ENCODE assay signal across 9 cellular contexts in the genomic region with DNA sequence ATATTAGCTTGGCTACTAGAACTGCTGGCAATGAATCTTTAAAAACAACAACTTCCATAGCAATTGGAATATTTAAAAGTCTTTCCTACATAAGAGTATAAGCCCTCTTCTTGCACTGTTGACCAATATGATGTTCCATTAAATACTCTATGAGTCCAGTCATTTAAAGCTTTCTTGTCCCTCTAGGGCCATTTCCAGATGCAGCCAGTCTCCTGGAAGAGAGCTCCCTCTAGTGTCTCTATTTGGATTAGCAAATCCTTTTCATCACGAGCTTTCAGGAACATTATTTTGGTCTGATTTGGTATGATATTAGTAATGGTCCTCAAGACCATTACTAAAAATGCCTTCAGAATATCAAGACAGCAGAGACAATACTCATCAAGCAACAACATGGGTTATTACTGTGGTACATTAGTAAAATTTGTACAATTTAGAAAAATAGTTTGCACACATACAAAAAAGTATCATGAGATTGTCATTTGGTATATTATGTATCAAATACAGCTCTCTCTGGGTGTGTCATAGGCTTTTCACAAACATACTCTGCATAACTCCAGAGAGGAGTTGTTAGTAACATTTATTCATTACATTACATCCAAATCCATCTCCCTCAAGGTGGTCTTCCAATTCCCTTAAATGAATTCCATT.
DNase-seq lines count a peak whose midpoint lies in the region; ATAC-seq, FAIRE-seq and TF ChIP-seq lines count a peak whose summit lies in the region.
"Had no signal": no experiment of that assay in that cellular context is flagged by ENCODE, and none has a peak within 500 bp of the region (broad histone marks: within the 10 kb centered on the region; RNA-seq: fewer than 3 reads in every experiment).

No MANE protein-coding gene starts in this region.

- in situ Hi-C loops in gastrocnemius medialis (cut with MboI; ENCODE audit: low sequenced_read_pairs in 4 of 4), result loop anchor here in 3 of 4 donors (10.0 to 25.0 kb wide), 3 partner anchors 150 to 357 kb away; a partner anchor contains a TSS

- FAIRE-seq in frontal cortex (lab: Jason Lieb, UNC), result peak; percentile 72

- no peaks in the 10 kb centered on the region for H3F3A ChIP-seq in SK-N-SH (replicated peaks; ENCODE audit: insufficient read depth)

- no peak overlapping the region; a peak in 1 of 4 replicates for H3K4me3 ChIP-seq in SK-N-SH (ENCODE audit: low read depth in 2 of 2, low read length in 1 of 2)
- no peak overlapping the region for H3K4me3 ChIP-seq in gastrocnemius medialis
- H3K4me3 ChIP-seq: BLaER1 treated with 17β-estradiol and CSF1 and Interleukin-3, amounts not matched to agents 10 nM and 100 nM had no signal

- H3K27ac ChIP-seq in SK-N-SH (ENCODE audit: low read depth in 2 of 2, low read length in 1 of 2), result peak overlapping the region in 1 of 2 experiments; percentile 34; a peak in 2 of 4 replicates
- H3K27ac ChIP-seq in gastrocnemius medialis, result no peak overlapping the region
- H3K27ac ChIP-seq: BLaER1 treated with 17β-estradiol and CSF1 and Interleukin-3, amounts not matched to agents 10 nM and 100 nM had no signal

- H3K9me3 ChIP-seq in SK-N-SH, result no peaks in the 10 kb centered on the region
- no peaks in the 10 kb centered on the region for H3K9me3 ChIP-seq in gastrocnemius medialis

- H3K27me3 ChIP-seq in SK-N-SH (ENCODE audit: insufficient read depth) (no peaks in the 10 kb centered on the region), gastrocnemius medialis (no peaks in the 10 kb centered on the region)
- H3K27me3 ChIP-seq: BLaER1 treated with 17β-estradiol and CSF1 and Interleukin-3, amounts not matched to agents 10 nM and 100 nM had no signal

- TF ChIP-seq POLR2A in gastrocnemius medialis (IDR thresholded peaks at IDR 0.05), result no peak

- no peak; a peak in 1 of 4 replicates for TF ChIP-seq EP300 in SK-N-SH (IDR thresholded peaks at IDR 0.05; ENCODE audit: borderline replicate concordance in 1 of 2, low read depth in 1 of 2, low read length in 1 of 2)

- POLR2A ChIA-PET in SK-N-SH (lab: Yijun Ruan, JAX), result no interaction called here

- intact Hi-C loops in gastrocnemius medialis (cut with DNase I; ENCODE audit: low total_unique reads), result loop anchor here (1.0 kb wide), 1 partner anchor 155 kb away; no protein-coding TSS in a partner anchor

- no peaks in the 10 kb centered on the region for H4K20me1 ChIP-seq in SK-N-SH (ENCODE audit: insufficient read depth)
- H4K20me1 ChIP-seq: BLaER1 treated with 17β-estradiol and CSF1 and Interleukin-3, amounts not matched to agents 10 nM and 100 nM had no signal

- no peak overlapping the region for H3K9ac ChIP-seq in SK-N-SH
- H3K9ac ChIP-seq: BLaER1 treated with 17β-estradiol and CSF1 and Interleukin-3, amounts not matched to agents 10 nM and 100 nM had no signal

- H3K36me3 ChIP-seq in SK-N-SH (replicated peaks in 1 of 2; ENCODE audit: control insufficient read depth in 1 of 2, insufficient read depth in 2 of 2, low read length in 1 of 2) (peaks cover 0 to 2% of the 10 kb centered on the region in 2 experiments), gastrocnemius medialis (peaks cover 0 to 6% of the 10 kb centered on the region in 2 donors)
- H3K36me3 ChIP-seq: BLaER1 treated with 17β-estradiol and CSF1 and Interleukin-3, amounts not matched to agents 10 nM and 100 nM had no signal

- TF ChIP-seq RAD21 in SK-N-SH (IDR thresholded peaks at IDR 0.05; ENCODE audit: low read length), result peak; percentile 93

- no peaks in the 10 kb centered on the region for H3K79me2 ChIP-seq in SK-N-SH (ENCODE audit: insufficient read depth)

- H2AFZ ChIP-seq in SK-N-SH (ENCODE audit: low read depth), result no peak overlapping the region

- H3K4me2 ChIP-seq in SK-N-SH, result no peak overlapping the region
- H3K4me2 ChIP-seq: BLaER1 treated with 17β-estradiol and CSF1 and Interleukin-3, amounts not matched to agents 10 nM and 100 nM had no signal

- 7% methylated on average over 1 of the region's 1 CpG for WGBS in SK-N-SH (ENCODE audit: low lambda C conversion rate)

- CTCF ChIA-PET in SK-N-SH (lab: Yijun Ruan, JAX), result interaction anchor here (0.5 to 7.7 kb wide), 70 partner anchors 11 to 1056 kb away, joined by 3 to 128 read pairs (median 4); no protein-coding TSS in a partner anchor

- H3K9me2 ChIP-seq in SK-N-SH, result no peaks in the 10 kb centered on the region

- H3K4me1 ChIP-seq in SK-N-SH (ENCODE audit: control insufficient read depth in 1 of 2, insufficient read depth in 2 of 2, low read depth in 1 of 2, low read length in 1 of 2) (no peaks in the 10 kb centered on the region; a peak in 2 of 4 replicates), gastrocnemius medialis (no peaks in the 10 kb centered on the region)
- H3K4me1 ChIP-seq: BLaER1 treated with 17β-estradiol and CSF1 and Interleukin-3, amounts not matched to agents 10 nM and 100 nM had no signal

- ATAC-seq in HG03565 (IDR thresholded peaks at IDR 0.05; ENCODE audit: unreplicated experiment) (peak; percentile 53), gastrocnemius medialis (no peak)
- ATAC-seq in activated CD4-positive, CD25-positive, alpha-beta regulatory T cell treated with anti-CD3 and anti-CD28 coated beads, Interleukin-2, amount 50 U/mL, for 24 hours, result no peak

- TF ChIP-seq CTCF in SK-N-SH (IDR thresholded peaks at IDR 0.05), result peak; percentile 89
- peak; percentile 25 to 76 (median 47) for TF ChIP-seq CTCF in gastrocnemius medialis (IDR thresholded peaks at IDR 0.05 in 4 of 5, conservative IDR thresholded peaks at IDR 0.05 in 1 of 5)

- DNase-seq in NCI-H1092 treated with DMSO at 0.1 percent for 48 hours (lab: John Stamatoyannopoulos, UW) (peak; percentile 8), NCI-H1092 (lab: John Stamatoyannopoulos, UW) (no peak), SK-N-SH (peak; percentile 56), frontal cortex (ENCODE audit: low spot score in 2 of 2) (peak; percentile 5 to 9), gastrocnemius medialis (no peak)
- DNase-seq in activated CD4-positive, alpha-beta T cell treated with anti-CD3 and anti-CD28 coated beads, Interleukin-2, amount 50 U/mL, for 1 hour, result no peak

TF ChIP-seq in SK-N-SH, 30 proteins besides CTCF, POLR2A, EP300 and RAD21:
- TF ChIP-seq MEF2A (IDR thresholded peaks at IDR 0.05; ENCODE audit: borderline replicate concordance, low read depth) (no peak), SMC3 (IDR thresholded peaks at IDR 0.05; ENCODE audit: low read depth, low read length) (peak; percentile 89), YY1 (IDR thresholded peaks at IDR 0.05; ENCODE audit: low read depth) (0 out of 2 replicates have a peak, but pooled peaks have one; percentile 21)
- TF ChIP-seq, protein P1, sequence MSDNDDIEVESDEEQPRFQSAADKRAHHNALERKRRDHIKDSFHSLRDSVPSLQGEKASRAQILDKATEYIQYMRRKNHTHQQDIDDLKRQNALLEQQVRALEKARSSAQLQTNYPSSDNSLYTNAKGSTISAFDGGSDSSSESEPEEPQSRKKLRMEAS (IDR thresholded peaks at IDR 0.05; ENCODE audit: low read depth), result no peak
- TF ChIP-seq, protein P2, sequence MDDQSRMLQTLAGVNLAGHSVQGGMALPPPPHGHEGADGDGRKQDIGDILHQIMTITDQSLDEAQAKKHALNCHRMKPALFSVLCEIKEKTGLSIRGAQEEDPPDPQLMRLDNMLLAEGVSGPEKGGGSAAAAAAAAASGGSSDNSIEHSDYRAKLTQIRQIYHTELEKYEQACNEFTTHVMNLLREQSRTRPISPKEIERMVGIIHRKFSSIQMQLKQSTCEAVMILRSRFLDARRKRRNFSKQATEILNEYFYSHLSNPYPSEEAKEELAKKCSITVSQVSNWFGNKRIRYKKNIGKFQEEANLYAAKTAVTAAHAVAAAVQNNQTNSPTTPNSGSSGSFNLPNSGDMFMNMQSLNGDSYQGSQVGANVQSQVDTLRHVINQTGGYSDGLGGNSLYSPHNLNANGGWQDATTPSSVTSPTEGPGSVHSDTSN (IDR thresholded peaks at IDR 0.05), result no peak

Comparison
In these comparisons a context has a peak if more than half of its experiments do, and no peak if none do; other contexts are left out.
1. DNase-seq: peak in NCI-H1092 treated with DMSO at 0.1 percent for 48 hours (single experiment), SK-N-SH (single experiment) and frontal cortex (2 of 2); none in NCI-H1092 (single experiment), gastrocnemius medialis (0 of 2) and activated CD4-positive, alpha-beta T cell treated with anti-CD3 and anti-CD28 coated beads, Interleukin-2, amount 50 U/mL, for 1 hour (single experiment).